ENCODE assay signal across 15 cellular contexts in the genomic region with DNA sequence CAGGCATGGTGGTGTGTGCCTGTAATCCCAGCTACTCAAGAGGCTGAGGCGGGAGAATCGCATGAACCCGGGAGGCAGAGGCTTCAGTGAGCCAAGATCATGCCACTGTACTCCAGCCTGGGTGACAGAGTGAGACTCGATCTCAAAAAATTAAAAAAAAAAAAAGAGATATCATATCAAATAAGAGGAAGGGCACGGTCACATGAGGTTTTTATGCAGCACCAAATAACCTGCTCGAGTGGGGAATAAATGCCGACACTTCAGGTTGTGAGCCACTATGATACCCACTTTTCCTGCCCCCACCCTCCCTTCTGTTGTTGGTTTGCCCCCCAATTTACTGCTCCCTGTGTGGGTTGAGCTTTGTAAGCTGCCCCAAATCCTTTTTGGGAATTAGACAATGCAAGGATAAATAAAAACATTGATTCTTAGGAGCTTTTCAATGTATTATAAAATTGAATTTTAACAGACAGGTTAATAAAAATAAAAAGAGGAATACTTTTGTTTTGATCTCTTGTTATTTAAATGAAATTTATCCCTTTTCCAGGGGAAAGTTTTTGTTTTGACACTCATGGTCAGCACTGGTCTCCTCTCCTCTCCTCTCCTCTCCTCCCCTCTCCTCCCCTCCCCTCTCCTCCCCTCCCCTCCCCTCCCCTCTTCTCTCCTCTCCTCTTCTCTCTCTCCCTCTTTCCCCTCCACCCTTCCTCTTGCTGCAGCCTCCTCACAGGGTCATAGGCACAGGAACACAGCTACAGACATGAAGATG.
"Had no signal": no experiment of that assay in that cellular context is flagged by ENCODE, and none has a peak within 500 bp of the region (broad histone marks: within the 10 kb centered on the region; RNA-seq: fewer than 3 reads in every experiment).

No MANE protein-coding gene starts in this region.

- H3K4me3 Mint-ChIP-seq: activated CD4-positive, alpha-beta T cell treated with anti-CD3 and anti-CD28 coated beads for 36 hours; nephron progenitor cell; stimulated activated naive B cell treated with anti-CD40 and anti-IgM and Interleukin-4, amounts not matched to agents 10 μg/mL and 1 μg/mL and 100 μg/mL, for 72 hours; WTC11 had no signal

- H3K36me3 Mint-ChIP-seq: stimulated activated naive B cell treated with anti-CD40 and anti-IgM and Interleukin-4, amounts not matched to agents 10 μg/mL and 1 μg/mL and 100 μg/mL, for 72 hours; WTC11 had no signal

- ATAC-seq: activated CD4-positive, alpha-beta T cell treated with anti-CD3 and anti-CD28 coated beads for 36 hours; left lung; stimulated activated naive B cell treated with anti-CD40 and anti-IgM and Interleukin-4, amounts not matched to agents 10 μg/mL and 1 μg/mL and 100 μg/mL, for 72 hours had no signal

- H3K9me3 Mint-ChIP-seq: nephron progenitor cell; stimulated activated naive B cell treated with anti-CD40 and anti-IgM and Interleukin-4, amounts not matched to agents 10 μg/mL and 1 μg/mL and 100 μg/mL, for 72 hours; WTC11 had no signal

- H3K27ac Mint-ChIP-seq: stimulated activated naive B cell treated with anti-CD40 and anti-IgM and Interleukin-4, amounts not matched to agents 10 μg/mL and 1 μg/mL and 100 μg/mL, for 72 hours had no signal

- DNase-seq: activated CD4-positive, alpha-beta T cell treated with anti-CD3 and anti-CD28 coated beads for 36 hours; activated CD4-positive, alpha-beta T cell treated with anti-CD3 and anti-CD28 coated beads, Interleukin-2, amount 50 U/mL, for 48 hours; activated naive CD4-positive, alpha-beta T cell; left lung; midbrain; nephron progenitor cell; nucleus accumbens; posterior cingulate gyrus; spleen; stimulated activated CD4-positive, alpha-beta T cell treated with anti-CD3 and anti-CD28 coated beads, Interleukin-4, amount 100 ng/mL, for 4 hours; stimulated activated naive B cell treated with anti-CD40 and anti-IgM and Interleukin-4, amounts not matched to agents 10 μg/mL and 1 μg/mL and 100 μg/mL, for 72 hours; substantia nigra; T-helper 2 cell; tibial artery had no signal
